In the genomic region with DNA sequence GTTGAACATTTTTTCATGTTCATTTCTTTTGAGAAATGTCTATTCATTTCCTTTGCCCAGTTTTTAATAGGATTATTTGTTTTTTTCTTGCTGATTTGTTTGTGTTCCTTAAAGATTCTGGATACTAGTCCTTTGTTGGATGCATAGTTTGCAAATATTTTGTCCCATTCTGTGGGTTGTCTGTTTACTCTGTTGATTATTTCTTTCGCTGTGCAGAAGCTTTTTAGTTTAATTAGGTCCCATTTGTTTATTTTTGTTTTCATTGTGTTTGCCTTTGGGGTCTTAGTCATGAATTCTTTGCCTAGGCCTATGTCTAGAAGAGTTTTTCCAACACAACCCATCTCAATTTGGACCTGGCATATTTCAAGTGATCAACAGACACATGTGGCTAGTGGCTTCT, we compare ENCODE assay signal across 27 cellular contexts.
"Had no signal": no experiment of that assay in that cellular context is flagged by ENCODE, and none has a peak within 500 bp of the region (broad histone marks: within the 10 kb centered on the region; RNA-seq: fewer than 3 reads in every experiment).

No MANE protein-coding gene starts in this region.

- H3K9me3 Mint-ChIP-seq: stimulated activated effector memory CD8-positive, alpha-beta T cell treated with anti-CD3 and anti-CD28 coated beads, Interleukin-12 subunit alpha, Interleukin-12 subunit beta, amount 100 ng/mL, for 72 hours; stimulated activated memory B cell treated with anti-CD40 and anti-IgM and Interleukin-4, amounts not matched to agents 10 μg/mL and 1 μg/mL and 100 μg/mL, for 72 hours; stimulated activated naive B cell treated with anti-CD40 and anti-IgM and Interleukin-4, amounts not matched to agents 10 μg/mL and 1 μg/mL and 100 μg/mL, for 72 hours; stimulated activated naive CD8-positive, alpha-beta T cell treated with anti-CD3 and anti-CD28 coated beads, Interleukin-15, amount 100 ng/mL, for 72 hours; stimulated activated naive CD8-positive, alpha-beta T cell treated with anti-CD3 and anti-CD28 coated beads, Interleukin-15, Interleukin-2, amounts not matched to agents 100 ng/mL and 50 ng/mL, for 24 hours; type B pancreatic cell had no signal

- ATAC-seq: stimulated activated effector memory CD8-positive, alpha-beta T cell treated with anti-CD3 and anti-CD28 coated beads, Interleukin-12 subunit alpha, Interleukin-12 subunit beta, amount 100 ng/mL, for 72 hours; stimulated activated memory B cell treated with anti-CD40 and anti-IgM and Interleukin-4, amounts not matched to agents 10 μg/mL and 1 μg/mL and 100 μg/mL, for 72 hours; stimulated activated naive B cell treated with anti-CD40 and anti-IgM and Interleukin-4, amounts not matched to agents 10 μg/mL and 1 μg/mL and 100 μg/mL, for 72 hours; stimulated activated naive CD8-positive, alpha-beta T cell treated with anti-CD3 and anti-CD28 coated beads, Interleukin-15, amount 100 ng/mL, for 72 hours; stimulated activated naive CD8-positive, alpha-beta T cell treated with anti-CD3 and anti-CD28 coated beads, Interleukin-15, Interleukin-2, amounts not matched to agents 100 U/mL and 50 U/mL, for 24 hours; upper lobe of right lung had no signal

- H3K27ac ChIP-seq: stomach, suprapubic skin, testis, thoracic aorta, thyroid gland, tibial artery, tibial nerve, transverse colon, upper lobe of left lung, upper lobe of right lung, uterus, vagina had no signal

- DNase-seq: stimulated activated CD4-positive, alpha-beta T cell treated with anti-CD3 and anti-CD28 coated beads, Interleukin-2, amount 100 ng/mL, for 48 hours; stimulated activated CD4-positive, alpha-beta T cell treated with anti-CD3 and anti-CD28 coated beads, Interleukin-4, amount 100 ng/mL, for 1 hour; stimulated activated CD4-positive, alpha-beta T cell treated with anti-CD3 and anti-CD28 coated beads, Interleukin-4, amount 100 ng/mL, for 24 hours; stimulated activated CD4-positive, alpha-beta T cell treated with anti-CD3 and anti-CD28 coated beads, Interleukin-4, amount 100 ng/mL, for 4 hours; stimulated activated CD8-positive, alpha-beta memory T cell treated with anti-CD3 and anti-CD28 coated beads, Interleukin-4, amount 100 ng/mL, for 48 hours; stimulated activated naive B cell treated with anti-CD40 and anti-IgM and Interleukin-4, amounts not matched to agents 10 μg/mL and 1 μg/mL and 100 μg/mL, for 72 hours; stimulated activated naive CD4-positive, alpha-beta T cell treated with Interleukin-2 at 50 U/mL for 16 hours; stimulated activated naive CD8-positive, alpha-beta T cell treated with anti-CD3 and anti-CD28 coated beads, Interleukin-15, amount 100 ng/mL, for 72 hours; stimulated activated naive CD8-positive, alpha-beta T cell treated with anti-CD3 and anti-CD28 coated beads, Interleukin-15, Interleukin-2, amounts not matched to agents 100 U/mL and 50 U/mL, for 24 hours; stomach; substantia nigra; testis; thyroid gland; tibial artery; transverse colon; trophoblast cell; upper lobe of left lung; upper lobe of right lung; uterus had no signal

- H3K36me3 ChIP-seq: stomach, suprapubic skin, thoracic aorta, thyroid gland, tibial artery, tibial nerve, transverse colon, upper lobe of left lung, upper lobe of right lung, uterus, vagina had no signal

- H3K27me3 Mint-ChIP-seq: stimulated activated naive B cell treated with anti-CD40 and anti-IgM and Interleukin-4, amounts not matched to agents 10 μg/mL and 1 μg/mL and 100 μg/mL, for 72 hours; stimulated activated naive CD8-positive, alpha-beta T cell treated with anti-CD3 and anti-CD28 coated beads, Interleukin-15, Interleukin-2, amounts not matched to agents 100 ng/mL and 50 ng/mL, for 24 hours had no signal

- H3K4me1 Mint-ChIP-seq: stimulated activated effector memory CD8-positive, alpha-beta T cell treated with anti-CD3 and anti-CD28 coated beads, Interleukin-12 subunit alpha, Interleukin-12 subunit beta, amount 100 ng/mL, for 72 hours had no signal

- H3K4me1 ChIP-seq: stomach, thyroid gland, tibial artery, tibial nerve, upper lobe of left lung, upper lobe of right lung, uterus had no signal

- H3K27ac Mint-ChIP-seq: stimulated activated effector memory CD8-positive, alpha-beta T cell treated with anti-CD3 and anti-CD28 coated beads, Interleukin-12 subunit alpha, Interleukin-12 subunit beta, amount 100 ng/mL, for 72 hours; stimulated activated memory B cell treated with anti-CD40 and anti-IgM and Interleukin-4, amounts not matched to agents 10 μg/mL and 1 μg/mL and 100 μg/mL, for 72 hours; stimulated activated naive B cell treated with anti-CD40 and anti-IgM and Interleukin-4, amounts not matched to agents 10 μg/mL and 1 μg/mL and 100 μg/mL, for 72 hours; stimulated activated naive CD8-positive, alpha-beta T cell treated with anti-CD3 and anti-CD28 coated beads, Interleukin-15, Interleukin-2, amounts not matched to agents 100 ng/mL and 50 ng/mL, for 24 hours; type B pancreatic cell had no signal

- H3K36me3 Mint-ChIP-seq: stimulated activated effector memory CD8-positive, alpha-beta T cell treated with anti-CD3 and anti-CD28 coated beads, Interleukin-12 subunit alpha, Interleukin-12 subunit beta, amount 100 ng/mL, for 72 hours; stimulated activated memory B cell treated with anti-CD40 and anti-IgM and Interleukin-4, amounts not matched to agents 10 μg/mL and 1 μg/mL and 100 μg/mL, for 72 hours; stimulated activated naive B cell treated with anti-CD40 and anti-IgM and Interleukin-4, amounts not matched to agents 10 μg/mL and 1 μg/mL and 100 μg/mL, for 72 hours; type B pancreatic cell had no signal

- H3K4me3 ChIP-seq: stomach, suprapubic skin, testis, thoracic aorta, thyroid gland, tibial artery, tibial nerve, transverse colon, upper lobe of left lung, upper lobe of right lung, uterus, vagina had no signal

- H3K4me3 Mint-ChIP-seq: stimulated activated effector memory CD8-positive, alpha-beta T cell treated with anti-CD3 and anti-CD28 coated beads, Interleukin-12 subunit alpha, Interleukin-12 subunit beta, amount 100 ng/mL, for 72 hours; stimulated activated memory B cell treated with anti-CD40 and anti-IgM and Interleukin-4, amounts not matched to agents 10 μg/mL and 1 μg/mL and 100 μg/mL, for 72 hours; stimulated activated naive B cell treated with anti-CD40 and anti-IgM and Interleukin-4, amounts not matched to agents 10 μg/mL and 1 μg/mL and 100 μg/mL, for 72 hours; stimulated activated naive CD8-positive, alpha-beta T cell treated with anti-CD3 and anti-CD28 coated beads, Interleukin-15, amount 100 ng/mL, for 72 hours; stimulated activated naive CD8-positive, alpha-beta T cell treated with anti-CD3 and anti-CD28 coated beads, Interleukin-15, Interleukin-2, amounts not matched to agents 100 ng/mL and 50 ng/mL, for 24 hours; type B pancreatic cell had no signal

- H3K9me3 ChIP-seq: stomach, suprapubic skin, testis, thoracic aorta, thyroid gland, tibial artery, tibial nerve, transverse colon, upper lobe of left lung, upper lobe of right lung, uterus, vagina had no signal
